Comparison of ENCODE assay signal across 10 cellular contexts in the genomic region with DNA sequence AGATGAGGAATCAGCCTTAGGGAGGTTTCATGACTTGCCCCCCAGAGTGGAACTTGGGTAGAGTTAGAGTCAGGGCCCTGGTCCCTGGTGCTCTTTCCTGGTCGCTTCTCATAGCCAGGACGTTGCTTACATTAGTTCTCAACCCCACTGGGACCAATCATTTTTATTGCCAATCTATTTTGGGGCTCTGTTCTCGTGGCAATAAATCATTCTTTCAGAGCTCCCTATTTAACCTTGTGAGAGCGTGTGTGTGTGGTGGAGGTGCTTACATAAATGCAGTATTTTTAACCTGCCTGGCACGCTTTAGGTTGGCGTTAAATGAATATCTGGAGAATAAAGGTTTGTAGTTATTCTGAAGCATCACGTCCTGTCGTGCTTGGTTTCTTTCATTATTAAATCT. TPM values are rescaled to one million over a fixed set of nuclear protein-coding genes. Genes with fewer than 3 reads are reported as not detected.
A peak's percentile ranks its signal among the peaks of the same experiment; 100 is the strongest.
DNase-seq lines count a peak whose midpoint lies in the region; ATAC-seq and TF ChIP-seq lines count a peak whose summit lies in the region.
"Had no signal": no experiment of that assay in that cellular context is flagged by ENCODE, and none has a peak within 500 bp of the region (broad histone marks: within the 10 kb centered on the region; RNA-seq: fewer than 3 reads in every experiment).

No MANE protein-coding gene starts in this region.

- H3K9me3 ChIP-seq in IMR-90 (ENCODE audit: control insufficient read depth, insufficient read depth, low read length): no peaks in the 10 kb centered on the region

- no peak for ATAC-seq in IMR-90 (ENCODE audit: low read depth)
- no peak for ATAC-seq in activated B cell treated with CpG ODN at 0.5 μM for 24 hours (ENCODE audit: low read depth)

- H3K18ac ChIP-seq in IMR-90 (ENCODE audit: low read depth, low read length): peak overlapping the region; percentile 99

- POLR2A ChIA-PET in AG04449 (lab: Yijun Ruan, JAX): interaction anchor here (0.5 to 1.9 kb wide), 2 partner anchors 10 to 27 kb away, joined by 3 to 5 read pairs; no protein-coding TSS in a partner anchor
- POLR2A ChIA-PET in IMR-90 (lab: Charles Lee; ENCODE audit: unreplicated experiment): interaction anchor here (0.5 to 0.7 kb wide), 4 partner anchors 23 to 633 kb away, joined by 3 read pairs; no protein-coding TSS in a partner anchor
- POLR2A ChIA-PET in activated B cell treated with CpG ODN at 0.5 μM for 24 hours (lab: Charles Lee): no interaction called here

- peak overlapping the region; percentile 97; the same call in 1 of the 2 replicates for H4K5ac ChIP-seq in IMR-90 (ENCODE audit: low read depth, low read length)

- H3K27ac Mint-ChIP-seq in activated B cell treated with CpG ODN at 0.5 μM for 24 hours (peak overlapping the region; percentile 85), nephron (no peak overlapping the region)

- H3K4me2 ChIP-seq in IMR-90 (ENCODE audit: low read depth, low read length): peak overlapping the region; percentile 87

- H3K9me1 ChIP-seq in IMR-90 (ENCODE audit: insufficient read depth, low read length): peaks cover 10% of the 10 kb centered on the region; the same call in 1 of the 2 replicates

- peak overlapping the region; percentile 97 for H3K56ac ChIP-seq in IMR-90 (ENCODE audit: extremely low read depth, insufficient read depth, low read length)

- no peak for DNase-seq in AG04449 (ENCODE audit: low read depth, low spot score)
- DNase-seq in IMR-90: no peak
- no peak for DNase-seq in activated B cell treated with CpG ODN at 0.5 μM for 24 hours
- DNase-seq in HuH-7 (ENCODE audit: low spot score): no peak
- DNase-seq in ecto neural progenitor cell (ENCODE audit: low spot score): no peak
- no peak for DNase-seq in NCI-H146 treated with DMSO at 0.1 percent for 48 hours (lab: John Stamatoyannopoulos, UW; ENCODE audit: unreplicated experiment)
- DNase-seq in C1 segment of cervical spinal cord (lab: John Stamatoyannopoulos, UW): no peak
- DNase-seq: activated T-cell treated with anti-CD3 and anti-CD28 coated beads, Interleukin-2, amount 50 U/mL, for 1 hour; Kasumi-1 had no signal

- H3K36me3 Mint-ChIP-seq in activated B cell treated with CpG ODN at 0.5 μM for 24 hours (ENCODE audit: low read depth): peaks cover 6% of the 10 kb centered on the region
- H3K36me3 Mint-ChIP-seq in nephron (ENCODE audit: low read depth): no peaks in the 10 kb centered on the region

- H3K14ac ChIP-seq in IMR-90 (replicated peaks; ENCODE audit: low read depth, low read length): peak overlapping the region; percentile 91

- peak overlapping the region; percentile 97 for H2BK120ac ChIP-seq in IMR-90 (ENCODE audit: low read depth, low read length)

- peaks cover 75% of the 10 kb centered on the region for H3K4me1 Mint-ChIP-seq in activated B cell treated with CpG ODN at 0.5 μM for 24 hours
- peaks cover 61% of the 10 kb centered on the region for H3K4me1 Mint-ChIP-seq in nephron

- no peak for TF ChIP-seq RAD21 in IMR-90 (IDR thresholded peaks at IDR 0.05; ENCODE audit: low read length)

- H3K27ac ChIP-seq in IMR-90 (ENCODE audit: insufficient read depth, low read length): peak overlapping the region; percentile 100

- H3K4me3 ChIP-seq in AG04449 (ENCODE audit: low read depth, low read length) (peak overlapping the region; percentile 95), IMR-90 (ENCODE audit: insufficient read depth, low read depth, low read length) (peak overlapping the region; percentile 94)

- H3K4me1 ChIP-seq in IMR-90 (ENCODE audit: control insufficient read depth, insufficient read depth, low read length): peaks cover 19% of the 10 kb centered on the region

- intact Hi-C loops in IMR-90 (cut with micrococcal nuclease) (loop anchor here (2.0 kb wide), 1 partner anchor 124 kb away; no protein-coding TSS in a partner anchor), activated B cell treated with CpG ODN at 0.5 μM for 24 hours (cut with micrococcal nuclease) (no loop called here)

- dilution Hi-C loops in IMR-90 (cut with HindIII; ENCODE audit: low sequenced_read_pairs, unreplicated experiment): no loop called here

- H4K8ac ChIP-seq in IMR-90 (ENCODE audit: low read depth in 2 of 2, low read length in 2 of 2): peak overlapping the region; percentile 91 to 98

- TF ChIP-seq POLR2A in IMR-90 (IDR thresholded peaks at IDR 0.05; ENCODE audit: low read depth, low read length): no peak

- WGBS in IMR-90 (ENCODE audit: extremely low coverage in 2 of 2, insufficient read length in 1 of 2), 2 experiments: no CpG with 5 or more reads among the region's 8 CpGs

- peak overlapping the region; percentile 75; the same call in 1 of the 2 replicates for H2AK5ac ChIP-seq in IMR-90 (ENCODE audit: low read depth, low read length)

- H4K91ac ChIP-seq in IMR-90 (ENCODE audit: insufficient read depth, low read depth, low read length): peak overlapping the region; percentile 97

- H3K27me3 Mint-ChIP-seq in activated B cell treated with CpG ODN at 0.5 μM for 24 hours: no peaks in the 10 kb centered on the region
- H3K27me3 Mint-ChIP-seq in nephron (ENCODE audit: low read depth): no peaks in the 10 kb centered on the region

- no peak overlapping the region for H2AK9ac ChIP-seq in IMR-90 (replicated peaks; ENCODE audit: low read depth, low read length, poor library complexity)

- peak overlapping the region; percentile 88 for H3K4ac ChIP-seq in IMR-90 (ENCODE audit: low read depth, low read length)

- H3K9me3 Mint-ChIP-seq in activated B cell treated with CpG ODN at 0.5 μM for 24 hours: no peaks in the 10 kb centered on the region
- peaks cover 2% of the 10 kb centered on the region for H3K9me3 Mint-ChIP-seq in nephron

- peak overlapping the region; percentile 93; the same call in 1 of the 2 replicates for H2BK20ac ChIP-seq in IMR-90 (ENCODE audit: low read depth, low read length)

- TF ChIP-seq CTCF in AG04449 (IDR thresholded peaks at IDR 0.05; ENCODE audit: insufficient read depth, low read length, missing control alignments): no peak
- TF ChIP-seq CTCF in IMR-90 (conservative IDR thresholded peaks at IDR 0.05; ENCODE audit: low read depth, low read length): no peak
- TF ChIP-seq CTCF in activated B cell treated with CpG ODN at 0.5 μM for 24 hours (IDR thresholded peaks at IDR 0.05): no peak
- TF ChIP-seq CTCF in nephron (IDR thresholded peaks at IDR 0.05; ENCODE audit: unreplicated experiment in 3 of 3): no peak

- peak overlapping the region; percentile 52; the same call in 2 of the 3 replicates for H2BK15ac ChIP-seq in IMR-90 (ENCODE audit: low read depth, low read length)

- H3K79me1 ChIP-seq in IMR-90 (ENCODE audit: low read depth in 1 of 2, low read length in 2 of 2): peaks cover 1 to 4% of the 10 kb centered on the region in 2 experiments

- H2AFZ ChIP-seq in IMR-90 (replicated peaks; ENCODE audit: low read length, poor library complexity): no peak overlapping the region

- H3K27me3 ChIP-seq in IMR-90 (ENCODE audit: control insufficient read depth, insufficient read depth, low read length): no peaks in the 10 kb centered on the region

- in situ Hi-C loops in IMR-90 (cut with MboI; ENCODE audit: low sequenced_read_pairs): no loop called here

- H3K4me3 Mint-ChIP-seq in activated B cell treated with CpG ODN at 0.5 μM for 24 hours (peak overlapping the region; percentile 83), nephron (peak overlapping the region; percentile 19 to 95 (median 93))

- CTCF ChIA-PET in AG04449 (lab: Yijun Ruan, JAX): interaction anchor here (0.6 to 1.5 kb wide), 5 partner anchors 46 to 155 kb away, joined by 3 read pairs; no protein-coding TSS in a partner anchor
- CTCF ChIA-PET in IMR-90 (lab: Yijun Ruan, JAX): interaction anchor here (1.4 kb wide), 1 partner anchor 39 kb away, joined by 3 read pairs; no protein-coding TSS in a partner anchor
- CTCF ChIA-PET in activated B cell treated with CpG ODN at 0.5 μM for 24 hours (lab: Charles Lee): interaction anchor here (1.2 to 1.6 kb wide), 2 partner anchors 38 to 61 kb away, joined by 3 to 6 read pairs; no protein-coding TSS in a partner anchor

- peak overlapping the region; percentile 100 for H3K9ac ChIP-seq in IMR-90 (ENCODE audit: low read depth, low read length)

- no TSS peak for BruUV-seq in IMR-90 (replicated peaks; lab: Mats Ljungman, UMichigan)

- peaks cover 22% of the 10 kb centered on the region for H3K36me3 ChIP-seq in IMR-90 (ENCODE audit: control insufficient read depth, insufficient read depth, low read length)

- H4K20me1 ChIP-seq in IMR-90 (ENCODE audit: insufficient read depth, low read length): peaks cover 69% of the 10 kb centered on the region

- H3K23ac ChIP-seq in IMR-90 (ENCODE audit: low read depth, low read length): peak overlapping the region; percentile 92

- H2BK5ac ChIP-seq in IMR-90 (ENCODE audit: low read depth, low read length, poor library complexity, severe bottlenecking): peak overlapping the region; percentile 99

TF ChIP-seq in IMR-90, 13 proteins besides CTCF, POLR2A, EP300 and RAD21 (continues in another document):
- TF ChIP-seq NFE2L2 (IDR thresholded peaks at IDR 0.05; ENCODE audit: low read depth, low read length): no peak
- TF ChIP-seq, protein P1, sequence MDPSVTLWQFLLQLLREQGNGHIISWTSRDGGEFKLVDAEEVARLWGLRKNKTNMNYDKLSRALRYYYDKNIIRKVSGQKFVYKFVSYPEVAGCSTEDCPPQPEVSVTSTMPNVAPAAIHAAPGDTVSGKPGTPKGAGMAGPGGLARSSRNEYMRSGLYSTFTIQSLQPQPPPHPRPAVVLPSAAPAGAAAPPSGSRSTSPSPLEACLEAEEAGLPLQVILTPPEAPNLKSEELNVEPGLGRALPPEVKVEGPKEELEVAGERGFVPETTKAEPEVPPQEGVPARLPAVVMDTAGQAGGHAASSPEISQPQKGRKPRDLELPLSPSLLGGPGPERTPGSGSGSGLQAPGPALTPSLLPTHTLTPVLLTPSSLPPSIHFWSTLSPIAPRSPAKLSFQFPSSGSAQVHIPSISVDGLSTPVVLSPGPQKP (IDR thresholded peaks at IDR 0.05; ENCODE audit: borderline replicate concordance, low read depth, low read length): no peak
- no peak for TF ChIP-seq MXI1 (IDR thresholded peaks at IDR 0.05; ENCODE audit: borderline replicate concordance, low read depth, low read length)
- TF ChIP-seq SMC3 (IDR thresholded peaks at IDR 0.05; ENCODE audit: low read depth, low read length): no peak
- TF ChIP-seq MAZ (IDR thresholded peaks at IDR 0.05; ENCODE audit: borderline replicate concordance, low read depth, low read length): no peak
- TF ChIP-seq CEBPB (IDR thresholded peaks at IDR 0.05; ENCODE audit: low read depth, low read length): no peak
- no peak for TF ChIP-seq FOS (IDR thresholded peaks at IDR 0.05; ENCODE audit: low read depth, low read length)
- TF ChIP-seq MAFK (IDR thresholded peaks at IDR 0.05; ENCODE audit: low read depth, low read length): no peak
- TF ChIP-seq RCOR1 (IDR thresholded peaks at IDR 0.05; ENCODE audit: insufficient replicate concordance, low read length): no peak
- no peak for TF ChIP-seq CHD1 (IDR thresholded peaks at IDR 0.05; ENCODE audit: low read depth, low read length)

RNA-seq across cellular contexts. Expression of a gene that starts 4.1 kb away (rescaled TPM):
- 487 and 522 TPM in 2 replicates for total RNA-seq in IMR-90 (2012; rRNA removed)
- polyA plus RNA-seq in IMR-90 (2012; rRNA removed): 206 and 225 TPM in 2 replicates
- 126 and 196 TPM in 2 replicates for polyA plus RNA-seq in IMR-90 (2012; cell fraction: cytosol; rRNA removed)
- 1,045 and 1,428 TPM in 2 replicates for polyA plus RNA-seq in IMR-90 (2012; cell fraction: nucleus; rRNA removed; ENCODE audit: low replicate concordance)
- total RNA-seq in activated B cell treated with CpG ODN at 0.5 μM for 24 hours: 191 and 223 TPM in 2 replicates
